In genomic region chr12:93441617-93442410, GRCh38 we compare ENCODE assay signal across 8 cellular contexts.
A peak's percentile ranks its signal among the peaks of the same experiment; 100 is the strongest.
DNase-seq lines count a peak whose midpoint lies in the region; ATAC-seq and FAIRE-seq lines count a peak whose summit lies in the region.

UBE2N (minus strand) TSS chr12:93441947; CDS start chr12:93441884, 63 bp downstream.

- no peaks in the 10 kb centered on the region for H3K9me3 ChIP-seq in effector memory CD4-positive, alpha-beta T cell (ENCODE audit: control insufficient read depth, low read length)

- H3K27me3 ChIP-seq in effector memory CD4-positive, alpha-beta T cell (replicated peaks; ENCODE audit: control insufficient read depth, insufficient read depth, low read length, poor library complexity, severe bottlenecking), result no peaks in the 10 kb centered on the region

- peak within 1 kb of the TSS; percentile 87 for H3K4me3 ChIP-seq in effector memory CD4-positive, alpha-beta T cell (ENCODE audit: insufficient read depth, low read depth, low read length, poor library complexity, severe bottlenecking)

- DNase-seq in COR-L47 (lab: John Stamatoyannopoulos, UW), result peak; percentile 95
- peak; percentile 89 for DNase-seq in HTR-8/SVneo (ENCODE audit: insufficient read length, low spot score)
- peak; percentile 94 for DNase-seq in NOMO-1 treated with DMSO at 0.1 percent for 48 hours (lab: John Stamatoyannopoulos, UW; ENCODE audit: unreplicated experiment)
- DNase-seq in activated CD8-positive, alpha-beta memory T cell treated with anti-CD3 and anti-CD28 coated beads for 4 hours (ENCODE audit: low read depth in 2 of 2), result peak; percentile 91
- DNase-seq in effector memory CD4-positive, alpha-beta T cell, result peak; percentile 96 to 97 (median 96)
- DNase-seq in medulla oblongata (ENCODE audit: extremely low spot score), result peak; percentile 97
- peak; percentile 93 to 97 (median 95) for DNase-seq in stimulated activated CD4-positive, alpha-beta T cell treated with anti-CD3 and anti-CD28 coated beads, TNF-alpha, amount 100 ng/mL, for 48 hours (ENCODE audit: low read depth in 3 of 3)

- H3K27ac ChIP-seq in effector memory CD4-positive, alpha-beta T cell (ENCODE audit: insufficient read depth, low read length, poor library complexity, severe bottlenecking), result peak within 1 kb of the TSS; percentile 92

- ATAC-seq in GM21367 (IDR thresholded peaks at IDR 0.05; ENCODE audit: unreplicated experiment), result peak; percentile 63

- peak; percentile 80 for FAIRE-seq in HTR-8/SVneo (lab: Jason Lieb, UNC)

- H3K36me3 ChIP-seq in effector memory CD4-positive, alpha-beta T cell (ENCODE audit: control insufficient read depth, insufficient read depth, low read length), result no peaks in the 10 kb centered on the region

- peaks cover 33% of the 10 kb centered on the region for H3K4me1 ChIP-seq in effector memory CD4-positive, alpha-beta T cell (ENCODE audit: control insufficient read depth, insufficient read depth, low read length, poor library complexity, severe bottlenecking)

Comparison
In these comparisons a context has a peak if more than half of its experiments do, and no peak if none do; other contexts are left out.
1. Peak in every context shown above with its lines: DNase-seq, ATAC-seq, H3K4me3 ChIP-seq and H3K27ac ChIP-seq.